26 cellular contexts compared by ENCODE assay signal in the genomic region with DNA sequence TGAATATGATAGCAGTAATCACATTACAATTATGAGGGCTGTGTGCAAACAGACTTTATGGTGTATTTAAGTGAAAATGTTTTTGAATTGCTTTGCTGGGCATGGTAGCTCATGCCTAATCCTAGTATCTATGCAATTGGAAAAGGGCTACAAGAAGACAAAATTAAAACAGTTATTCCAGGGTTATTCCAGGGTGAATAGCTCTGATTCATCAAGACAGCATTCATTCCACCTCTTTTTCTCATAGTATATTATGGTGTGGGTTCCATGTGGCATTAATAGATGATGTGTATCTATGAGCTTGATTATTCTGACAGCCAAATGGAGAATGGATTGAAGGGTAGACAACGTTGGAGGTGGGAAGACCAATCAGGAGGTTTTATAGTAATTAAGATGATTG.
"Had no signal": no experiment of that assay in that cellular context is flagged by ENCODE, and none has a peak within 500 bp of the region (broad histone marks: within the 10 kb centered on the region; RNA-seq: fewer than 3 reads in every experiment).

No MANE protein-coding gene starts in this region.

- H3K4me3 ChIP-seq: colonic mucosa, left lung, mucosa of descending colon, neural progenitor cell, psoas muscle, sigmoid colon, skin epidermis, spleen, thyroid gland, vagina had no signal

- H3K9me3 ChIP-seq: colonic mucosa, left lung, mucosa of descending colon, psoas muscle, sigmoid colon, spleen, thyroid gland, vagina had no signal

- H3K4me1 ChIP-seq: colonic mucosa, left lung, spleen, vagina had no signal

- H3K4me3 Mint-ChIP-seq: dendritic cell treated with granulocyte-macrophage colony-stimulating factor and Interleukin-4, amounts not matched to agents 40 ng/mL and 50 ng/mL, for 4 days; endodermal cell; mesothelial cell of epicardium; naive B cell; natural killer cell treated with Interleukin-12 subunit alpha and Interleukin-12 subunit beta and Interleukin-15 and Interleukin-18, amount 100 ng/mL, for 72 hours; neural progenitor cell; stimulated activated naive CD8-positive, alpha-beta T cell treated with anti-CD3 and anti-CD28 coated beads, Interleukin-15, amount 100 ng/mL, for 72 hours had no signal

- H2AFZ ChIP-seq: neural progenitor cell had no signal

- H3K27me3 ChIP-seq: colonic mucosa, left lung, neural progenitor cell, sigmoid colon, spleen, thyroid gland, vagina had no signal

- H3K9me3 Mint-ChIP-seq: dendritic cell treated with granulocyte-macrophage colony-stimulating factor and Interleukin-4, amounts not matched to agents 40 ng/mL and 50 ng/mL, for 4 days; endodermal cell; mesothelial cell of epicardium; naive B cell; natural killer cell treated with Interleukin-12 subunit alpha and Interleukin-12 subunit beta and Interleukin-15 and Interleukin-18, amount 100 ng/mL, for 72 hours; neural progenitor cell; stimulated activated naive CD8-positive, alpha-beta T cell treated with anti-CD3 and anti-CD28 coated beads, Interleukin-15, amount 100 ng/mL, for 72 hours had no signal

- H3K4me2 ChIP-seq: neural progenitor cell had no signal

- H3K27ac Mint-ChIP-seq: dendritic cell treated with granulocyte-macrophage colony-stimulating factor and Interleukin-4, amounts not matched to agents 40 ng/mL and 50 ng/mL, for 4 days; endodermal cell; mesothelial cell of epicardium; natural killer cell treated with Interleukin-12 subunit alpha and Interleukin-12 subunit beta and Interleukin-15 and Interleukin-18, amount 100 ng/mL, for 72 hours; neural progenitor cell had no signal

- FAIRE-seq: frontal cortex, islet of Langerhans had no signal

- H3K9ac ChIP-seq: neural progenitor cell had no signal

- H3K27ac ChIP-seq: colonic mucosa, epithelial cell of prostate, left lung, neural progenitor cell, psoas muscle, sigmoid colon, skin epidermis, spleen, thyroid gland, vagina had no signal

- H3K27me3 Mint-ChIP-seq: dendritic cell treated with granulocyte-macrophage colony-stimulating factor and Interleukin-4, amounts not matched to agents 40 ng/mL and 50 ng/mL, for 4 days; naive B cell; natural killer cell treated with Interleukin-12 subunit alpha and Interleukin-12 subunit beta and Interleukin-15 and Interleukin-18, amount 100 ng/mL, for 72 hours; stimulated activated naive CD8-positive, alpha-beta T cell treated with anti-CD3 and anti-CD28 coated beads, Interleukin-15, amount 100 ng/mL, for 72 hours had no signal

- ATAC-seq: esophagus mucosa; left cardiac atrium; mucosa of descending colon; natural killer cell treated with Interleukin-12 subunit alpha and Interleukin-12 subunit beta and Interleukin-15 and Interleukin-18, amount 100 ng/mL, for 72 hours; psoas muscle; right cardiac atrium; stimulated activated naive CD8-positive, alpha-beta T cell treated with anti-CD3 and anti-CD28 coated beads, Interleukin-15, amount 100 ng/mL, for 72 hours had no signal

- DNase-seq: colonic mucosa; effector CD8-positive, alpha-beta T cell; endodermal cell; left cardiac atrium; left lung; mesenchymal stem cell; mucosa of descending colon; naive B cell; psoas muscle; right cardiac atrium; sigmoid colon; spleen; stimulated activated naive CD4-positive, alpha-beta T cell; stimulated activated naive CD8-positive, alpha-beta T cell treated with anti-CD3 and anti-CD28 coated beads, Interleukin-15, amount 100 ng/mL, for 72 hours; thyroid gland; trophoblast cell had no signal
